33 cellular contexts compared by ENCODE assay signal in the genomic region with DNA sequence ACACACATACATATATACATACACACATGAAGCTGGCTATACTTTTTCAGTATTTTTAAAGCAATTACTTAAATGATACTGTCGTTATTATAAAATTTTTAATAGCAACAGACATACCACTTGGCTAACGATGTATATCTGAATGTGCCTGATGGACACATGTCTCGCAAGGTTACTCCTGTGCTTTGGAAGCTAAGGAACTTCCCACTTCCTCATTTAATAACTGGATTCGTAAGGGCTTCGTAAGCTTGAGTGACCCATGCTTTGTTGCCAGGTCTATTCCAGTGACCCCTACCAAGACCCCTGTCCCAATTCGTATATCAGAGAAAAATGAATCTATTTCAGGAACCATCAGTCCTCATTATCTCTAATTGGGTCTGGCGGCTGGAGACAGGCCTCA. TPM values are rescaled to one million over a fixed set of nuclear protein-coding genes. Genes with fewer than 3 reads are reported as not detected.
"Had no signal": no experiment of that assay in that cellular context is flagged by ENCODE, and none has a peak within 500 bp of the region (broad histone marks: within the 10 kb centered on the region; RNA-seq: fewer than 3 reads in every experiment).

No MANE protein-coding gene starts in this region.

- H3K36me3 ChIP-seq: ascending aorta, brain microvascular endothelial cell, esophagus muscularis mucosa, gastroesophageal sphincter, heart right ventricle had no signal

- H3K79me2 ChIP-seq: hepatocyte had no signal

- ATAC-seq: activated naive CD4-positive, alpha-beta T cell treated with anti-CD3 and anti-CD28 coated beads, Interleukin-2, amount 50 U/mL, for 72 hours; activated T-cell treated with anti-CD3 and anti-CD28 coated beads, Interleukin-2, amount 50 U/mL, for 72 hours; foreskin keratinocyte; gastroesophageal sphincter; heart right ventricle; WTC11 had no signal

- H3K9me3 ChIP-seq: ascending aorta, esophagus muscularis mucosa, gastroesophageal sphincter, heart right ventricle had no signal

- H3K27me3 ChIP-seq: ascending aorta, brain microvascular endothelial cell, dorsolateral prefrontal cortex, esophagus muscularis mucosa, gastroesophageal sphincter, hepatocyte had no signal

- DNase-seq: activated CD4-positive, alpha-beta memory T cell treated with anti-CD3 and anti-CD28 coated beads, Interleukin-2, amount 10 ng/mL, durations not matched to agents 7 days and 5 days; activated CD4-positive, alpha-beta T cell treated with anti-CD3 and anti-CD28 coated beads for 1 hour; activated CD4-positive, alpha-beta T cell treated with anti-CD3 and anti-CD28 coated beads for 4 hours; activated CD4-positive, alpha-beta T cell treated with anti-CD3 and anti-CD28 coated beads, Interleukin-2, amount 10 ng/mL, durations not matched to agents 7 days and 5 days; activated CD4-positive, alpha-beta T cell treated with anti-CD3 and anti-CD28 coated beads, Interleukin-2, amount 50 U/mL, for 4 hours; activated CD8-positive, alpha-beta memory T cell treated with anti-CD3 and anti-CD28 coated beads, Interleukin-2, amount 50 U/mL, for 48 hours; activated gamma-delta T cell; activated naive CD4-positive, alpha-beta T cell; activated naive CD4-positive, alpha-beta T cell treated with anti-CD3 and anti-CD28 coated beads, Interleukin-2, amount 10 ng/mL, durations not matched to agents 7 days and 5 days; activated naive CD8-positive, alpha-beta T cell treated with anti-CD3 and anti-CD28 coated beads, Interleukin-2, amount 10 ng/mL, durations not matched to agents 7 days and 5 days; activated T-cell treated with anti-CD3 and anti-CD28 coated beads for 4 hours; activated T-cell treated with anti-CD3 and anti-CD28 coated beads, Interleukin-2, amount 50 U/mL, for 24 hours; activated T-cell treated with anti-CD3 and anti-CD28 coated beads, Interleukin-2, amount 50 U/mL, for 72 hours; brain microvascular endothelial cell; dorsolateral prefrontal cortex; effector memory CD4-positive, alpha-beta T cell; endodermal cell; erythroblast; foreskin keratinocyte; heart right ventricle; T-helper 2 cell had no signal

- FAIRE-seq: bronchial epithelial cell, TTC549 had no signal

- H3K27ac ChIP-seq: ascending aorta, brain microvascular endothelial cell, coronary artery, dorsolateral prefrontal cortex, esophagus muscularis mucosa, foreskin keratinocyte, gastroesophageal sphincter, heart right ventricle, hepatocyte, VCaP had no signal

- H3K4me3 ChIP-seq: ascending aorta, coronary artery, dorsolateral prefrontal cortex, esophagus muscularis mucosa, gastroesophageal sphincter, heart right ventricle, hepatocyte had no signal

- H3K4me2 ChIP-seq: hepatocyte had no signal

- H3K4me1 ChIP-seq: ascending aorta, foreskin keratinocyte, heart right ventricle had no signal

- H2AFZ ChIP-seq: hepatocyte had no signal

RNA-seq across cellular contexts. Expression of a gene that starts 17.4 kb away (rescaled TPM):
- total RNA-seq: activated CD4-positive, alpha-beta memory T cell treated with anti-CD3 and anti-CD28 coated beads, Interleukin-2, amount 10 ng/mL, durations not matched to agents 7 days and 5 days; activated CD4-positive, alpha-beta T cell treated with anti-CD3 and anti-CD28 coated beads, Interleukin-2, amount 10 ng/mL, durations not matched to agents 7 days and 5 days; activated naive CD4-positive, alpha-beta T cell treated with anti-CD3 and anti-CD28 coated beads, Interleukin-2, amount 50 U/mL, for 72 hours; activated naive CD8-positive, alpha-beta T cell treated with anti-CD3 and anti-CD28 coated beads, Interleukin-2, amount 10 ng/mL, durations not matched to agents 7 days and 5 days; activated T-cell treated with anti-CD3 and anti-CD28 coated beads, Interleukin-2, amount 50 U/mL, for 72 hours; ascending aorta; bronchial epithelial cell; cardiac septum; endodermal cell; esophagus muscularis mucosa; foreskin keratinocyte; gastroesophageal sphincter; glomerular endothelial cell; hepatocyte had no signal
- polyA plus RNA-seq: foreskin keratinocyte, hepatocyte had no signal

RNA-seq across cellular contexts. Expression of a gene that starts 21.2 kb away (rescaled TPM):
- total RNA-seq: activated CD4-positive, alpha-beta memory T cell treated with anti-CD3 and anti-CD28 coated beads, Interleukin-2, amount 10 ng/mL, durations not matched to agents 7 days and 5 days; activated CD4-positive, alpha-beta T cell treated with anti-CD3 and anti-CD28 coated beads, Interleukin-2, amount 10 ng/mL, durations not matched to agents 7 days and 5 days; activated naive CD4-positive, alpha-beta T cell treated with anti-CD3 and anti-CD28 coated beads, Interleukin-2, amount 50 U/mL, for 72 hours; activated naive CD8-positive, alpha-beta T cell treated with anti-CD3 and anti-CD28 coated beads, Interleukin-2, amount 10 ng/mL, durations not matched to agents 7 days and 5 days; activated T-cell treated with anti-CD3 and anti-CD28 coated beads, Interleukin-2, amount 50 U/mL, for 72 hours; ascending aorta; bronchial epithelial cell; cardiac septum; esophagus muscularis mucosa; foreskin keratinocyte; gastroesophageal sphincter; glomerular endothelial cell; hepatocyte had no signal
- polyA plus RNA-seq: foreskin keratinocyte, heart right ventricle, hepatocyte had no signal
